ENCODE assay signal across 1 cellular context in the genomic region with DNA sequence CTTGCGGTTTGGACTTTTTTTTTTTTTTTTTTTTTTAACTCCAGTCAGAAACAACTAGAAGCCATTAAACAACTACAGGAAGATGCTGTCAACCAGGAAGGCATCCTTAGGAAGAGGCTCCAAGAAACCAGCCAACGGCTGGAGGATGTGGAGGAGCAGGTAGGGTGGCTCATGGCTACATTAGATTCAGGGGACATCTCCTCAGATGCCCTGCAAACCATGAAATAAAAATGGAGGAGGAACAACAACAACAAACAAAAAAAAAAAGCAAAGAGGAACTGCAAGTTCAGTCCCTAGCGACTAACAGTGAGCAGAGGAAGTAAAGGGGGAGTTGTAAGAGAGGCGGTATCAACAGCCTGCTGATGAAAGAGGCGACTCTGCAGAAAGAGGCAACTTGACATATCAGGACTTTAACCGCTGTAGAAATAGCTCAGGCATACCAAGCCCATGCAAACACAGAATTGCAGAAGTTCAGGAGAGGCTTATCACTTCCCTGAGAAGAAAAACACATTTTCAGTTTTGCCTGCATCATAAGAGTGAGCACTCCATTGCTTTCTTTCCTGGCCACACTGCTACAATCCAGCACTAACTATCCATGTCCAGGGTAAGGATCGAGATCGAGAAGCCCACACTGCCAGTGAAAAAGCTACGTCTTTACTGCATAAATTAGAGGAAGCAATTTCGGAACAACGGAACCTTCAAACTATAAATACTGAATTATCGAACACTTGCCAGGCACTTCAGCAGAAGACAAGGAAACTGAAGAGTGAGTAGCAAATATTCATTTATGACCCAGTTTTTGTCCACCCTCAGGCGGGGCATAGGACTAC.
TF ChIP-seq lines count a peak whose summit lies in the region.

No MANE protein-coding gene starts in this region.

TF ChIP-seq in K562, 482 proteins besides CTCF, POLR2A, EP300 and RAD21 (continued from another document and continues in another):
- TF ChIP-seq, protein P1, sequence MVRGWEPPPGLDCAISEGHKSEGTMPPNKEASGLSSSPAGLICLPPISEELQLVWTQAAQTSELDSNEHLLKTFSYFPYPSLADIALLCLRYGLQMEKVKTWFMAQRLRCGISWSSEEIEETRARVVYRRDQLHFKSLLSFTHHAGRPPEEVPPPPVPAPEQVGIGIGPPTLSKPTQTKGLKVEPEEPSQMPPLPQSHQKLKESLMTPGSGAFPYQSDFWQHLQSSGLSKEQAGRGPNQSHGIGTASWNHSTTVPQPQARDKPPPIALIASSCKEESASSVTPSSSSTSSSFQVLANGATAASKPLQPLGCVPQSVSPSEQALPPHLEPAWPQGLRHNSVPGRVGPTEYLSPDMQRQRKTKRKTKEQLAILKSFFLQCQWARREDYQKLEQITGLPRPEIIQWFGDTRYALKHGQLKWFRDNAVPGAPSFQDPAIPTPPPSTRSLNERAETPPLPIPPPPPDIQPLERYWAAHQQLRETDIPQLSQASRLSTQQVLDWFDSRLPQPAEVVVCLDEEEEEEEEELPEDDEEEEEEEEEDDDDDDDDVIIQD (CRISPR knock-in tag; IDR thresholded peaks at IDR 0.05): no peak
- no peak for TF ChIP-seq WHSC1 (IDR thresholded peaks at IDR 0.05; ENCODE audit: low read length)
- TF ChIP-seq ESRRA (IDR thresholded peaks at IDR 0.05; ENCODE audit: borderline replicate concordance, low read depth): no peak
- TF ChIP-seq JUN (IDR thresholded peaks at IDR 0.05; ENCODE audit: borderline replicate concordance, low read depth, low read length): no peak
- TF ChIP-seq JUN (CRISPR knock-in tag; IDR thresholded peaks at IDR 0.05; ENCODE audit: borderline replicate concordance): 0 out of 2 replicates have a peak, but pooled peaks have one; percentile 30
- TF ChIP-seq ZNF197 (CRISPR knock-in tag; IDR thresholded peaks at IDR 0.05; ENCODE audit: low read depth): no peak
- TF ChIP-seq, protein P2, sequence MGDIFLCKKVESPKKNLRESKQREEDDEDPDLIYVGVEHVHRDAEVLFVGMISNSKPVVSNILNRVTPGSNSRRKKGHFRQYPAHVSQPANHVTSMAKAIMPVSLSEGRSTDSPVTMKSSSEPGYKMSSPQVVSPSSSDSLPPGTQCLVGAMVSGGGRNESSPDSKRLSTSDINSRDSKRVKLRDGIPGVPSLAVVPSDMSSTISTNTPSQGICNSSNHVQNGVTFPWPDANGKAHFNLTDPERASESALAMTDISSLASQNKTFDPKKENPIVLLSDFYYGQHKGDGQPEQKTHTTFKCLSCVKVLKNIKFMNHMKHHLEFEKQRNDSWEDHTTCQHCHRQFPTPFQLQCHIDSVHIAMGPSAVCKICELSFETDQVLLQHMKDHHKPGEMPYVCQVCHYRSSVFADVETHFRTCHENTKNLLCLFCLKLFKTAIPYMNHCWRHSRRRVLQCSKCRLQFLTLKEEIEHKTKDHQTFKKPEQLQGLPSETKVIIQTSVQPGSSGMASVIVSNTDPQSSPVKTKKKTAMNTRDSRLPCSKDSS (IDR thresholded peaks at IDR 0.05; ENCODE audit: low read depth, partially characterized antibody): no peak
- no peak for TF ChIP-seq ESRRB (CRISPR knock-in tag; IDR thresholded peaks at IDR 0.05; ENCODE audit: borderline replicate concordance)
- TF ChIP-seq, protein P3, sequence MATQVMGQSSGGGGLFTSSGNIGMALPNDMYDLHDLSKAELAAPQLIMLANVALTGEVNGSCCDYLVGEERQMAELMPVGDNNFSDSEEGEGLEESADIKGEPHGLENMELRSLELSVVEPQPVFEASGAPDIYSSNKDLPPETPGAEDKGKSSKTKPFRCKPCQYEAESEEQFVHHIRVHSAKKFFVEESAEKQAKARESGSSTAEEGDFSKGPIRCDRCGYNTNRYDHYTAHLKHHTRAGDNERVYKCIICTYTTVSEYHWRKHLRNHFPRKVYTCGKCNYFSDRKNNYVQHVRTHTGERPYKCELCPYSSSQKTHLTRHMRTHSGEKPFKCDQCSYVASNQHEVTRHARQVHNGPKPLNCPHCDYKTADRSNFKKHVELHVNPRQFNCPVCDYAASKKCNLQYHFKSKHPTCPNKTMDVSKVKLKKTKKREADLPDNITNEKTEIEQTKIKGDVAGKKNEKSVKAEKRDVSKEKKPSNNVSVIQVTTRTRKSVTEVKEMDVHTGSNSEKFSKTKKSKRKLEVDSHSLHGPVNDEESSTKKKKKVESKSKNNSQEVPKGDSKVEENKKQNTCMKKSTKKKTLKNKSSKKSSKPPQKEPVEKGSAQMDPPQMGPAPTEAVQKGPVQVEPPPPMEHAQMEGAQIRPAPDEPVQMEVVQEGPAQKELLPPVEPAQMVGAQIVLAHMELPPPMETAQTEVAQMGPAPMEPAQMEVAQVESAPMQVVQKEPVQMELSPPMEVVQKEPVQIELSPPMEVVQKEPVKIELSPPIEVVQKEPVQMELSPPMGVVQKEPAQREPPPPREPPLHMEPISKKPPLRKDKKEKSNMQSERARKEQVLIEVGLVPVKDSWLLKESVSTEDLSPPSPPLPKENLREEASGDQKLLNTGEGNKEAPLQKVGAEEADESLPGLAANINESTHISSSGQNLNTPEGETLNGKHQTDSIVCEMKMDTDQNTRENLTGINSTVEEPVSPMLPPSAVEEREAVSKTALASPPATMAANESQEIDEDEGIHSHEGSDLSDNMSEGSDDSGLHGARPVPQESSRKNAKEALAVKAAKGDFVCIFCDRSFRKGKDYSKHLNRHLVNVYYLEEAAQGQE (CRISPR knock-in tag; IDR thresholded peaks at IDR 0.05; ENCODE audit: low read depth): no peak
- TF ChIP-seq ZNF778 (CRISPR knock-in tag; IDR thresholded peaks at IDR 0.05): no peak
- no peak for TF ChIP-seq ZNF445 (CRISPR knock-in tag; IDR thresholded peaks at IDR 0.05; ENCODE audit: low read depth)
- TF ChIP-seq ETV6 (IDR thresholded peaks at IDR 0.05; ENCODE audit: borderline replicate concordance in 1 of 2, low read depth in 2 of 2, low read length in 1 of 2): no peak
- TF ChIP-seq ETV6 (CRISPR knock-in tag; IDR thresholded peaks at IDR 0.05; ENCODE audit: borderline replicate concordance): no peak
- no peak for TF ChIP-seq SNRNP70 (optimal IDR thresholded peaks at IDR 0.05; ENCODE audit: low read depth, low read length)
- TF ChIP-seq, protein P4, sequence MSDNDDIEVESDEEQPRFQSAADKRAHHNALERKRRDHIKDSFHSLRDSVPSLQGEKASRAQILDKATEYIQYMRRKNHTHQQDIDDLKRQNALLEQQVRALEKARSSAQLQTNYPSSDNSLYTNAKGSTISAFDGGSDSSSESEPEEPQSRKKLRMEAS (CRISPR knock-in tag; IDR thresholded peaks at IDR 0.05): no peak
- TF ChIP-seq NUFIP1 (IDR thresholded peaks at IDR 0.05; ENCODE audit: partially characterized antibody): no peak
- TF ChIP-seq ELF4 (CRISPR knock-in tag; IDR thresholded peaks at IDR 0.05): no peak
- no peak for TF ChIP-seq HNRNPUL1 (IDR thresholded peaks at IDR 0.05; ENCODE audit: low read length)
- no peak for TF ChIP-seq ZNF324 (CRISPR knock-in tag; IDR thresholded peaks at IDR 0.05)
- no peak for TF ChIP-seq HCFC1 (IDR thresholded peaks at IDR 0.05; ENCODE audit: low read depth, low read length)
- no peak for TF ChIP-seq CHD4 (IDR thresholded peaks at IDR 0.05; ENCODE audit: insufficient read depth, insufficient replicate concordance, low read depth, low read length, poor library complexity, severe bottlenecking)
- TF ChIP-seq SIN3B (IDR thresholded peaks at IDR 0.05; ENCODE audit: low read depth): no peak
- TF ChIP-seq, protein P5, sequence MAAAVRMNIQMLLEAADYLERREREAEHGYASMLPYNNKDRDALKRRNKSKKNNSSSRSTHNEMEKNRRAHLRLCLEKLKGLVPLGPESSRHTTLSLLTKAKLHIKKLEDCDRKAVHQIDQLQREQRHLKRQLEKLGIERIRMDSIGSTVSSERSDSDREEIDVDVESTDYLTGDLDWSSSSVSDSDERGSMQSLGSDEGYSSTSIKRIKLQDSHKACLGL (CRISPR knock-in tag; IDR thresholded peaks at IDR 0.05; ENCODE audit: borderline replicate concordance, poor library complexity, severe bottlenecking): no peak
- TF ChIP-seq, protein P6, sequence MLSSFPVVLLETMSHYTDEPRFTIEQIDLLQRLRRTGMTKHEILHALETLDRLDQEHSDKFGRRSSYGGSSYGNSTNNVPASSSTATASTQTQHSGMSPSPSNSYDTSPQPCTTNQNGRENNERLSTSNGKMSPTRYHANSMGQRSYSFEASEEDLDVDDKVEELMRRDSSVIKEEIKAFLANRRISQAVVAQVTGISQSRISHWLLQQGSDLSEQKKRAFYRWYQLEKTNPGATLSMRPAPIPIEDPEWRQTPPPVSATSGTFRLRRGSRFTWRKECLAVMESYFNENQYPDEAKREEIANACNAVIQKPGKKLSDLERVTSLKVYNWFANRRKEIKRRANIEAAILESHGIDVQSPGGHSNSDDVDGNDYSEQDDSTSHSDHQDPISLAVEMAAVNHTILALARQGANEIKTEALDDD (IDR thresholded peaks at IDR 0.05): peak; percentile 71; the same call in 1 of the 2 replicates
- peak; percentile 24; the same call in 1 of the 2 replicates for TF ChIP-seq RNF2 (IDR thresholded peaks at IDR 0.05)
- no peak for TF ChIP-seq BCL6 (CRISPR knock-in tag; IDR thresholded peaks at IDR 0.05)
- TF ChIP-seq TEAD1 (CRISPR knock-in tag; IDR thresholded peaks at IDR 0.05): peak in 1 of 2 experiments; percentile 95; a peak in 2 of 4 replicates
- no peak for TF ChIP-seq XRCC5 (IDR thresholded peaks at IDR 0.05; ENCODE audit: low read depth, low read length)
- TF ChIP-seq, protein P7, sequence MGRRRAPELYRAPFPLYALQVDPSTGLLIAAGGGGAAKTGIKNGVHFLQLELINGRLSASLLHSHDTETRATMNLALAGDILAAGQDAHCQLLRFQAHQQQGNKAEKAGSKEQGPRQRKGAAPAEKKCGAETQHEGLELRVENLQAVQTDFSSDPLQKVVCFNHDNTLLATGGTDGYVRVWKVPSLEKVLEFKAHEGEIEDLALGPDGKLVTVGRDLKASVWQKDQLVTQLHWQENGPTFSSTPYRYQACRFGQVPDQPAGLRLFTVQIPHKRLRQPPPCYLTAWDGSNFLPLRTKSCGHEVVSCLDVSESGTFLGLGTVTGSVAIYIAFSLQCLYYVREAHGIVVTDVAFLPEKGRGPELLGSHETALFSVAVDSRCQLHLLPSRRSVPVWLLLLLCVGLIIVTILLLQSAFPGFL (CRISPR knock-in tag; IDR thresholded peaks at IDR 0.05): no peak
- no peak for TF ChIP-seq RB1 (IDR thresholded peaks at IDR 0.05; ENCODE audit: low read depth)
- no peak for TF ChIP-seq SIX5 (IDR thresholded peaks at IDR 0.05; ENCODE audit: borderline replicate concordance in 1 of 2, insufficient read depth in 1 of 2, low read depth in 1 of 2, low read length in 2 of 2)
- TF ChIP-seq, protein P8, sequence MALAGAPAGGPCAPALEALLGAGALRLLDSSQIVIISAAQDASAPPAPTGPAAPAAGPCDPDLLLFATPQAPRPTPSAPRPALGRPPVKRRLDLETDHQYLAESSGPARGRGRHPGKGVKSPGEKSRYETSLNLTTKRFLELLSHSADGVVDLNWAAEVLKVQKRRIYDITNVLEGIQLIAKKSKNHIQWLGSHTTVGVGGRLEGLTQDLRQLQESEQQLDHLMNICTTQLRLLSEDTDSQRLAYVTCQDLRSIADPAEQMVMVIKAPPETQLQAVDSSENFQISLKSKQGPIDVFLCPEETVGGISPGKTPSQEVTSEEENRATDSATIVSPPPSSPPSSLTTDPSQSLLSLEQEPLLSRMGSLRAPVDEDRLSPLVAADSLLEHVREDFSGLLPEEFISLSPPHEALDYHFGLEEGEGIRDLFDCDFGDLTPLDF (CRISPR knock-in tag; IDR thresholded peaks at IDR 0.05): no peak
- 0 out of 2 replicates have a peak, but pooled peaks have one; percentile 26 for TF ChIP-seq MTA3 (IDR thresholded peaks at IDR 0.05; ENCODE audit: borderline replicate concordance)
- TF ChIP-seq RHOXF2B (CRISPR knock-in tag; conservative IDR thresholded peaks at IDR 0.05): no peak
- no peak for TF ChIP-seq TBL1XR1 (IDR thresholded peaks at IDR 0.05; ENCODE audit: low read length in 2 of 2)
- no peak for TF ChIP-seq HNRNPL (IDR thresholded peaks at IDR 0.05; ENCODE audit: low read depth, low read length)
- TF ChIP-seq, protein P9, sequence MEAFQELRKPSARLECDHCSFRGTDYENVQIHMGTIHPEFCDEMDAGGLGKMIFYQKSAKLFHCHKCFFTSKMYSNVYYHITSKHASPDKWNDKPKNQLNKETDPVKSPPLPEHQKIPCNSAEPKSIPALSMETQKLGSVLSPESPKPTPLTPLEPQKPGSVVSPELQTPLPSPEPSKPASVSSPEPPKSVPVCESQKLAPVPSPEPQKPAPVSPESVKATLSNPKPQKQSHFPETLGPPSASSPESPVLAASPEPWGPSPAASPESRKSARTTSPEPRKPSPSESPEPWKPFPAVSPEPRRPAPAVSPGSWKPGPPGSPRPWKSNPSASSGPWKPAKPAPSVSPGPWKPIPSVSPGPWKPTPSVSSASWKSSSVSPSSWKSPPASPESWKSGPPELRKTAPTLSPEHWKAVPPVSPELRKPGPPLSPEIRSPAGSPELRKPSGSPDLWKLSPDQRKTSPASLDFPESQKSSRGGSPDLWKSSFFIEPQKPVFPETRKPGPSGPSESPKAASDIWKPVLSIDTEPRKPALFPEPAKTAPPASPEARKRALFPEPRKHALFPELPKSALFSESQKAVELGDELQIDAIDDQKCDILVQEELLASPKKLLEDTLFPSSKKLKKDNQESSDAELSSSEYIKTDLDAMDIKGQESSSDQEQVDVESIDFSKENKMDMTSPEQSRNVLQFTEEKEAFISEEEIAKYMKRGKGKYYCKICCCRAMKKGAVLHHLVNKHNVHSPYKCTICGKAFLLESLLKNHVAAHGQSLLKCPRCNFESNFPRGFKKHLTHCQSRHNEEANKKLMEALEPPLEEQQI (IDR thresholded peaks at IDR 0.05): no peak
- TF ChIP-seq C11orf30 (IDR thresholded peaks at IDR 0.05; ENCODE audit: low read depth): no peak
- TF ChIP-seq HLTF (IDR thresholded peaks at IDR 0.05): no peak
- TF ChIP-seq NR1H2 (CRISPR knock-in tag; IDR thresholded peaks at IDR 0.05): no peak
- TF ChIP-seq BRD9 (IDR thresholded peaks at IDR 0.05; ENCODE audit: low read depth, partially characterized antibody): no peak
- TF ChIP-seq FOXA3 (CRISPR knock-in tag; conservative IDR thresholded peaks at IDR 0.05 in 1 of 2, IDR thresholded peaks at IDR 0.05 in 1 of 2): peak in 1 of 2 experiments; percentile 78; a peak in 2 of 4 replicates
- TF ChIP-seq, protein P10, sequence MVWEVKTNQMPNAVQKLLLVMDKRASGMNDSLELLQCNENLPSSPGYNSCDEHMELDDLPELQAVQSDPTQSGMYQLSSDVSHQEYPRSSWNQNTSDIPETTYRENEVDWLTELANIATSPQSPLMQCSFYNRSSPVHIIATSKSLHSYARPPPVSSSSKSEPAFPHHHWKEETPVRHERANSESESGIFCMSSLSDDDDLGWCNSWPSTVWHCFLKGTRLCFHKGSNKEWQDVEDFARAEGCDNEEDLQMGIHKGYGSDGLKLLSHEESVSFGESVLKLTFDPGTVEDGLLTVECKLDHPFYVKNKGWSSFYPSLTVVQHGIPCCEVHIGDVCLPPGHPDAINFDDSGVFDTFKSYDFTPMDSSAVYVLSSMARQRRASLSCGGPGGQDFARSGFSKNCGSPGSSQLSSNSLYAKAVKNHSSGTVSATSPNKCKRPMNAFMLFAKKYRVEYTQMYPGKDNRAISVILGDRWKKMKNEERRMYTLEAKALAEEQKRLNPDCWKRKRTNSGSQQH (CRISPR knock-in tag; IDR thresholded peaks at IDR 0.05): no peak
- TF ChIP-seq, protein P11, sequence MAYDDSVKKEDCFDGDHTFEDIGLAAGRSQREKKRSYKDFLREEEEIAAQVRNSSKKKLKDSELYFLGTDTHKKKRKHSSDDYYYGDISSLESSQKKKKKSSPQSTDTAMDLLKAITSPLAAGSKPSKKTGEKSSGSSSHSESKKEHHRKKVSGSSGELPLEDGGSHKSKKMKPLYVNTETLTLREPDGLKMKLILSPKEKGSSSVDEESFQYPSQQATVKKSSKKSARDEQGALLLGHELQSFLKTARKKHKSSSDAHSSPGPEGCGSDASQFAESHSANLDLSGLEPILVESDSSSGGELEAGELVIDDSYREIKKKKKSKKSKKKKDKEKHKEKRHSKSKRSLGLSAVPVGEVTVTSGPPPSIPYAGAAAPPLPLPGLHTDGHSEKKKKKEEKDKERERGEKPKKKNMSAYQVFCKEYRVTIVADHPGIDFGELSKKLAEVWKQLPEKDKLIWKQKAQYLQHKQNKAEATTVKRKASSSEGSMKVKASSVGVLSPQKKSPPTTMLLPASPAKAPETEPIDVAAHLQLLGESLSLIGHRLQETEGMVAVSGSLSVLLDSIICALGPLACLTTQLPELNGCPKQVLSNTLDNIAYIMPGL (CRISPR knock-in tag; IDR thresholded peaks at IDR 0.05): no peak
